25 cellular contexts compared by ENCODE assay signal in the genomic region with DNA sequence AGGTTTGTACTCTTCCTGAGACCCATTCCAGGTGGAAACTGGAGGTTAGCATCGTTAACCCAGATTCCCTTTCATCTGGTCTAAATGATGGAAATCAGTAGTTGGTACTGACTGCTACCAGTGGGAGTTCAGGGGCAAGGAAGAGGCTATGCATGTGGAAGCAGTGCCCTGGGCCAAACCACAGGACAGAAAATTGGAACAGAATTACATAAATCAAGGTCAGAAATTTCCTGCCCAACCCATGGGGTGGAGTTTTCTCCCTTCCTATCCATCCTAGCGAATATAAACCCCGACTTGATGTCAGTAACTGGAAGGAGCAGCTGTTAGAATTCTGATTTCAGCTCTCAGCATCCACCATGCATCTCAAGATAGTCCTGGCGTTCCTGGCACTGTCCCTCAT. TPM values are rescaled to one million over a fixed set of nuclear protein-coding genes. Genes with fewer than 3 reads are reported as not detected.
DNase-seq lines count a peak whose midpoint lies in the region; ATAC-seq and TF ChIP-seq lines count a peak whose summit lies in the region.
"Had no signal": no experiment of that assay in that cellular context is flagged by ENCODE, and none has a peak within 500 bp of the region (broad histone marks: within the 10 kb centered on the region; RNA-seq: fewer than 3 reads in every experiment).

Gene AOC2, plus strand, starts transcription at position 310 of the 400 bp plus-strand sequence. Its CDS starts 47 bp downstream, at position 357.

- H3K79me2 ChIP-seq in OCI-LY7 (ENCODE audit: insufficient read depth, low read depth, low read length) = no peaks in the 10 kb centered on the region

- CTCF ChIA-PET in HEK293T (lab: Yijun Ruan, JAX) (interaction anchor here (0.8 to 1.7 kb wide), 3 partner anchors 77 to 93 kb away, joined by 3 to 4 read pairs (median 4); no protein-coding TSS in a partner anchor), OCI-LY7 (lab: Charles Lee; ENCODE audit: unreplicated experiment) (no interaction called here)

- H3K4me3 ChIP-seq in neutrophil (ENCODE audit: low read depth in 1 of 2, low read length in 1 of 2) (no peak within 1 kb of the TSS), OCI-LY7 (ENCODE audit: low read depth, low read length, poor library complexity, severe bottlenecking) (no peak within 1 kb of the TSS)
- H3K4me3 ChIP-seq: GM23248 had no signal

- peaks cover 68% of the 10 kb centered on the region in 2 experiments for H3K4me1 ChIP-seq in neutrophil (ENCODE audit: control insufficient read depth in 1 of 2, insufficient read depth in 1 of 2, low read depth in 1 of 2, low read length in 1 of 2)
- H3K4me1 ChIP-seq in OCI-LY7 (ENCODE audit: insufficient read depth, low read length, poor library complexity, severe bottlenecking) = no peaks in the 10 kb centered on the region

- no TSS peak for BruUV-seq in OCI-LY7 (replicated peaks; lab: Mats Ljungman, UMichigan)

- intact Hi-C loops in OCI-LY7 (cut with micrococcal nuclease; ENCODE audit: unreplicated experiment) = no loop called here

- peak within 1 kb of the TSS; percentile 94 for H3K27ac ChIP-seq in neutrophil
- no peak within 1 kb of the TSS for H3K27ac ChIP-seq in OCI-LY7 (ENCODE audit: low read depth, low read length, poor library complexity, severe bottlenecking)
- H3K27ac ChIP-seq: GM23248, HL-60 had no signal

- H3K9me3 Mint-ChIP-seq in stimulated activated naive CD8-positive, alpha-beta T cell treated with anti-CD3 and anti-CD28 coated beads, Interleukin-15, Interleukin-2, amounts not matched to agents 100 ng/mL and 50 ng/mL, for 24 hours = no peaks in the 10 kb centered on the region
- H3K9me3 Mint-ChIP-seq: activated T-helper 2 cell treated with anti-CD3 and anti-CD28 coated beads, Interferon-gamma antibody, Interleukin-2, Interleukin-4, amounts not matched to agents 10 μg/mL and 5 μg/mL and 100 μg/mL, durations not matched to agents 14 hours and 24 hours and 36 hours; CD4-positive, alpha-beta T cell; stimulated activated naive CD8-positive, alpha-beta T cell treated with anti-CD3 and anti-CD28 coated beads, Interleukin-15, amount 100 ng/mL, for 72 hours had no signal

- H3K27me3 Mint-ChIP-seq in stimulated activated naive CD8-positive, alpha-beta T cell treated with anti-CD3 and anti-CD28 coated beads, Interleukin-15, Interleukin-2, amounts not matched to agents 100 ng/mL and 50 ng/mL, for 24 hours = no peaks in the 10 kb centered on the region
- H3K27me3 Mint-ChIP-seq: CD4-positive, alpha-beta T cell; progenitor cell of endocrine pancreas; stimulated activated naive CD8-positive, alpha-beta T cell treated with anti-CD3 and anti-CD28 coated beads, Interleukin-15, amount 100 ng/mL, for 72 hours had no signal

- no peaks in the 10 kb centered on the region for H3K27me3 ChIP-seq in neutrophil

- H3K9me2 ChIP-seq in OCI-LY7 (ENCODE audit: insufficient read depth, low read length) = no peaks in the 10 kb centered on the region

- no peaks in the 10 kb centered on the region for H3K9me3 ChIP-seq in neutrophil
- H3K9me3 ChIP-seq in OCI-LY7 (ENCODE audit: low read length) = no peaks in the 10 kb centered on the region

- no peak within 1 kb of the TSS for H2AFZ ChIP-seq in OCI-LY7 (ENCODE audit: low read length)
- H2AFZ ChIP-seq: GM23248 had no signal

- ATAC-seq in stimulated activated naive CD8-positive, alpha-beta T cell treated with anti-CD3 and anti-CD28 coated beads, Interleukin-15, Interleukin-2, amounts not matched to agents 100 U/mL and 50 U/mL, for 24 hours = no peak
- ATAC-seq in GM21390 (IDR thresholded peaks at IDR 0.05; ENCODE audit: unreplicated experiment) = no peak
- ATAC-seq: left colon; PC-3; stimulated activated naive CD8-positive, alpha-beta T cell treated with anti-CD3 and anti-CD28 coated beads, Interleukin-15, amount 100 ng/mL, for 72 hours had no signal

- H3K36me3 ChIP-seq in neutrophil (peaks cover 66% of the 10 kb centered on the region), OCI-LY7 (ENCODE audit: insufficient read depth, low read length) (peaks cover 66% of the 10 kb centered on the region)

- no peak for DNase-seq in stimulated activated naive CD8-positive, alpha-beta T cell treated with anti-CD3 and anti-CD28 coated beads, Interleukin-15, Interleukin-2, amounts not matched to agents 100 U/mL and 50 U/mL, for 24 hours
- peak; percentile 21 for DNase-seq in fibroblast of gingiva (ENCODE audit: low read depth)
- no peak for DNase-seq in HEK293T (ENCODE audit: extremely low spot score)
- DNase-seq in OCI-LY7 (ENCODE audit: low spot score) = no peak
- no peak for DNase-seq in CD1c-positive myeloid dendritic cell (ENCODE audit: extremely low spot score)
- DNase-seq: activated CD4-positive, alpha-beta T cell treated with anti-CD3 and anti-CD28 coated beads for 4 hours; caudate nucleus; CD4-positive, alpha-beta T cell; DMS153; GM23248; left colon; NCI-H146; NCI-H2171 treated with DMSO at 0.1 percent for 48 hours; NCI-H774; PC-3; SIG-M5; small intestine; stimulated activated naive CD8-positive, alpha-beta T cell treated with anti-CD3 and anti-CD28 coated beads, Interleukin-15, amount 100 ng/mL, for 72 hours had no signal

- H3K4me3 Mint-ChIP-seq in stimulated activated naive CD8-positive, alpha-beta T cell treated with anti-CD3 and anti-CD28 coated beads, Interleukin-15, Interleukin-2, amounts not matched to agents 100 ng/mL and 50 ng/mL, for 24 hours = no peak within 1 kb of the TSS
- H3K4me3 Mint-ChIP-seq: CD4-positive, alpha-beta T cell had no signal

- TF ChIP-seq CTCF in neutrophil (IDR thresholded peaks at IDR 0.05) (no peak), OCI-LY7 (conservative IDR thresholded peaks at IDR 0.05; ENCODE audit: low read length) (no peak)

- H3K4me2 ChIP-seq in OCI-LY7 (ENCODE audit: low read length) = no peak within 1 kb of the TSS

- H3K27ac Mint-ChIP-seq in stimulated activated naive CD8-positive, alpha-beta T cell treated with anti-CD3 and anti-CD28 coated beads, Interleukin-15, Interleukin-2, amounts not matched to agents 100 ng/mL and 50 ng/mL, for 24 hours = peak within 1 kb of the TSS; percentile 88
- H3K27ac Mint-ChIP-seq: progenitor cell of endocrine pancreas had no signal

- H3K36me3 Mint-ChIP-seq in stimulated activated naive CD8-positive, alpha-beta T cell treated with anti-CD3 and anti-CD28 coated beads, Interleukin-15, Interleukin-2, amounts not matched to agents 100 ng/mL and 50 ng/mL, for 24 hours (ENCODE audit: low read depth) = peaks cover 49% of the 10 kb centered on the region

- POLR2A ChIA-PET in HEK293T (lab: Yijun Ruan, JAX) (interaction anchor here (3.5 kb wide), 1 partner anchor 11 kb away, joined by 18 read pairs; the partner anchor contains the start of gene PSME3), OCI-LY7 (lab: Charles Lee) (no interaction called here)

- peaks cover 25% of the 10 kb centered on the region for H3K4me1 Mint-ChIP-seq in stimulated activated naive CD8-positive, alpha-beta T cell treated with anti-CD3 and anti-CD28 coated beads, Interleukin-15, Interleukin-2, amounts not matched to agents 100 ng/mL and 50 ng/mL, for 24 hours (ENCODE audit: low read depth)

- no peaks in the 10 kb centered on the region for H4K20me1 ChIP-seq in OCI-LY7 (ENCODE audit: insufficient read depth, low read length)

TF ChIP-seq in HEK293T, 16 proteins besides CTCF, POLR2A, EP300 and RAD21:
- TF ChIP-seq FOXM1 (IDR thresholded peaks at IDR 0.05; ENCODE audit: borderline replicate concordance) = no peak
- no peak for TF ChIP-seq NFRKB (IDR thresholded peaks at IDR 0.05)
- TF ChIP-seq SUZ12 (IDR thresholded peaks at IDR 0.05) = no peak
- TF ChIP-seq ARNT (IDR thresholded peaks at IDR 0.05) = no peak
- TF ChIP-seq ELF4 (IDR thresholded peaks at IDR 0.05) = no peak
- no peak for TF ChIP-seq TARDBP (IDR thresholded peaks at IDR 0.05)
- TF ChIP-seq L3MBTL2 (conservative IDR thresholded peaks at IDR 0.05) = no peak
- no peak for TF ChIP-seq PKNOX1 (IDR thresholded peaks at IDR 0.05)
- no peak for TF ChIP-seq ZNF384 (IDR thresholded peaks at IDR 0.05)
- TF ChIP-seq BHLHE40 (IDR thresholded peaks at IDR 0.05; ENCODE audit: borderline replicate concordance) = no peak
- TF ChIP-seq HDGF (IDR thresholded peaks at IDR 0.05; ENCODE audit: borderline replicate concordance) = no peak
- no peak for TF ChIP-seq FOXA1 (IDR thresholded peaks at IDR 0.05)
- no peak for TF ChIP-seq LEF1 (IDR thresholded peaks at IDR 0.05; ENCODE audit: borderline replicate concordance)

RNA-seq across cellular contexts. Expression of gene AOC2, which starts in this region (rescaled TPM):
- 2.0 and 3.3 TPM in 2 replicates for total RNA-seq in OCI-LY7 (2014; rRNA removed; shearing (Covaris generic))
- 5.0 and 5.4 TPM in 2 replicates for total RNA-seq in OCI-LY7 (2022)
- total RNA-seq: epithelial cell of proximal tubule had no signal
